8 cellular contexts compared by ENCODE assay signal in the genomic region with DNA sequence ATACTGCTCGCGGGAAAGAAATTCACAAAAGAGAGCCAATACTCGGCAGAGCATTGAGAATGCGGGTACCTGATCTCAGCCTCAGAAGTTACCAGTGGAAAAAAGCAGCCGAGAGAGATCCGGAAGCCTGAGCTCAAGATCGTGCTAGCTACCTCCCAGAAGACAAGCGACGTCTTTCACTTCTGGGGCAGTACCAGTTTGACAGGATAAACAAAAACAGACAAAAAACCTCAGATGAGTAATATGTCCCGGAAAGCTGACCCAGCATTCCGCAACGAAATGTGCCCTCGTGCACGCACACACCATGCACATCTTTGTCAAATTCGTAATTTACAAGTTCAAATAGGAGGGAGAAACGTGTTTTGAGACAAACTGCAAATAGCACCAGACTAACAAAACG.
A peak's percentile ranks its signal among the peaks of the same experiment; 100 is the strongest.
DNase-seq lines count a peak whose midpoint lies in the region; ATAC-seq and TF ChIP-seq lines count a peak whose summit lies in the region.
"Not testable (repeated sequence)": the region's sequence is repeated elsewhere in the genome, so short reads cannot be mapped to it uniquely, and the experiment has no call there.

No MANE protein-coding gene starts in this region.

- TF ChIP-seq CTCF in body of pancreas (IDR thresholded peaks at IDR 0.05); lower lobe of right lung (IDR thresholded peaks at IDR 0.05); stomach (IDR thresholded peaks at IDR 0.05): not testable (repeated sequence)

- H3K27ac ChIP-seq in body of pancreas (peak overlapping the region in 1 of 4 donors; percentile 40), stomach (peak overlapping the region in 2 of 5 donors; percentile 62 to 78)
- not testable (repeated sequence) for H3K27ac ChIP-seq in lower lobe of right lung

- H3K4me3 ChIP-seq in body of pancreas: not testable (repeated sequence)
- H3K4me3 ChIP-seq in lower lobe of right lung (peak overlapping the region; percentile 47), stomach (peak overlapping the region in 3 of 4 donors; percentile 30 to 48 (median 41))

- WGBS in body of pancreas, 2 donors: no CpG with 5 or more reads among the region's 17 CpGs
- no CpG with 5 or more reads among the region's 17 CpGs for whole genome bisulfite sequencing in stomach, 5 donors

- H3K27me3 Mint-ChIP-seq in T-helper 1 cell treated with Interleukin-12 subunit alpha and Interleukin-12 subunit beta and Interleukin-4 antibody, amounts not matched to agents 30 μg/mL and 1 μg/mL, for 36 hours (ENCODE audit: low read depth): not testable (repeated sequence)

- not testable (repeated sequence) for H3K27ac Mint-ChIP-seq in T-helper 1 cell treated with Interleukin-12 subunit alpha and Interleukin-12 subunit beta and Interleukin-4 antibody, amounts not matched to agents 30 μg/mL and 1 μg/mL, for 36 hours

- H3K36me3 Mint-ChIP-seq in T-helper 1 cell treated with Interleukin-12 subunit alpha and Interleukin-12 subunit beta and Interleukin-4 antibody, amounts not matched to agents 30 μg/mL and 1 μg/mL, for 36 hours (ENCODE audit: low read depth): not testable (repeated sequence)

- intact Hi-C loops in body of pancreas (cut with DNase I); lower lobe of right lung (cut with DNase I); stomach (cut with DNase I; ENCODE audit: low total_unique reads): not testable (repeated sequence)

- not testable (repeated sequence) for H3K27me3 ChIP-seq in body of pancreas; lower lobe of right lung (ENCODE audit: low read depth); stomach

- TF ChIP-seq POLR2A in GM18505 (IDR thresholded peaks at IDR 0.05; ENCODE audit: borderline replicate concordance, extremely low read depth, insufficient read depth, insufficient read length); body of pancreas (IDR thresholded peaks at IDR 0.05); stomach (IDR thresholded peaks at IDR 0.05): not testable (repeated sequence)

- H3K4me3 Mint-ChIP-seq in T-helper 1 cell treated with Interleukin-12 subunit alpha and Interleukin-12 subunit beta and Interleukin-4 antibody, amounts not matched to agents 30 μg/mL and 1 μg/mL, for 36 hours: peak overlapping the region; percentile 69

- not testable (repeated sequence) for TF ChIP-seq EP300 in stomach (IDR thresholded peaks at IDR 0.05)

- not testable (repeated sequence) for H3K9me3 ChIP-seq in body of pancreas, lower lobe of right lung, stomach

- H3K4me1 Mint-ChIP-seq in T-helper 1 cell treated with Interleukin-12 subunit alpha and Interleukin-12 subunit beta and Interleukin-4 antibody, amounts not matched to agents 30 μg/mL and 1 μg/mL, for 36 hours (ENCODE audit: low read depth): not testable (repeated sequence)

- not testable (repeated sequence) for H3K4me1 ChIP-seq in body of pancreas, lower lobe of right lung, stomach

- not testable (repeated sequence) for H3K9me3 Mint-ChIP-seq in T-helper 1 cell treated with Interleukin-12 subunit alpha and Interleukin-12 subunit beta and Interleukin-4 antibody, amounts not matched to agents 30 μg/mL and 1 μg/mL, for 36 hours

- H3K36me3 ChIP-seq in body of pancreas (replicated peaks in 1 of 2; ENCODE audit: insufficient read depth in 1 of 2, low read depth in 2 of 2); lower lobe of right lung; stomach: not testable (repeated sequence)

- ATAC-seq in GM18505 (IDR thresholded peaks at IDR 0.05; ENCODE audit: unreplicated experiment) (peak; percentile 27), GM19463 (IDR thresholded peaks at IDR 0.05; ENCODE audit: unreplicated experiment) (peak; percentile 24), HG02623 (IDR thresholded peaks at IDR 0.05; ENCODE audit: unreplicated experiment) (peak; percentile 24), HG03175 (IDR thresholded peaks at IDR 0.05; ENCODE audit: unreplicated experiment) (peak; percentile 34), body of pancreas (peak; percentile 1), lower lobe of right lung (peak; percentile 29 to 39)

- DNase-seq in body of pancreas, lower lobe of right lung, stomach: not testable (repeated sequence)
